Comparison of ENCODE assay signal across 11 cellular contexts in genomic region chr20:17845701-17846475, GRCh38.
DNase-seq lines count a peak whose midpoint lies in the region; ATAC-seq, FAIRE-seq and TF ChIP-seq lines count a peak whose summit lies in the region.
"Had no signal": no experiment of that assay in that cellular context is flagged by ENCODE, and none has a peak within 500 bp of the region (broad histone marks: within the 10 kb centered on the region; RNA-seq: fewer than 3 reads in every experiment).

No MANE protein-coding gene starts in this region.

- peak; percentile 65 for FAIRE-seq in GM18507 (lab: Jason Lieb, UNC)
- FAIRE-seq: keratinocyte had no signal

- H3K4me1 Mint-ChIP-seq in neural progenitor cell: no peaks in the 10 kb centered on the region

- H3K36me3 ChIP-seq in neural progenitor cell: no peaks in the 10 kb centered on the region
- H3K36me3 ChIP-seq: uterus had no signal

- no peak overlapping the region for H3K9ac ChIP-seq in neural progenitor cell

- no peaks in the 10 kb centered on the region for H3K4me1 ChIP-seq in neural progenitor cell

- peak overlapping the region; percentile 6 for H3K27ac Mint-ChIP-seq in neural progenitor cell

- H3K4me3 Mint-ChIP-seq in neural progenitor cell: no peak overlapping the region

- H3K4me2 ChIP-seq in neural progenitor cell: no peak overlapping the region

- no peak overlapping the region for H3K4me3 ChIP-seq in cardiac fibroblast (replicated peaks in 1 of 2; ENCODE audit: low read depth in 2 of 2, low read length in 2 of 2)
- no peak overlapping the region for H3K4me3 ChIP-seq in neural progenitor cell
- H3K4me3 ChIP-seq: SK-N-MC, uterus had no signal

- H3K9me3 ChIP-seq in neural progenitor cell (ENCODE audit: low read depth): no peaks in the 10 kb centered on the region
- H3K9me3 ChIP-seq: uterus had no signal

- no peaks in the 10 kb centered on the region for H4K20me1 ChIP-seq in neural progenitor cell (ENCODE audit: low read depth)

- ATAC-seq in HG03432 (IDR thresholded peaks at IDR 0.05; ENCODE audit: unreplicated experiment) (peak; percentile 49), HG02840 (IDR thresholded peaks at IDR 0.05; ENCODE audit: low FRiP score, unreplicated experiment) (no peak)

- H3K27me3 ChIP-seq in neural progenitor cell: no peaks in the 10 kb centered on the region
- H3K27me3 ChIP-seq: uterus had no signal

- H2AFZ ChIP-seq in neural progenitor cell (replicated peaks): no peak overlapping the region

- H3K79me2 ChIP-seq in neural progenitor cell (ENCODE audit: low read depth): no peaks in the 10 kb centered on the region

- DNase-seq in GM18507 (ENCODE audit: extremely low spot score, insufficient read length, low read depth): no peak
- peak; percentile 53 to 61 for DNase-seq in cardiac fibroblast (ENCODE audit: low read depth in 2 of 2)
- DNase-seq in neural progenitor cell (ENCODE audit: low spot score): no peak
- no peak for DNase-seq in NCI-H748 treated with DMSO at 0.1 percent for 48 hours (lab: John Stamatoyannopoulos, UW)
- no peak for DNase-seq in activated CD4-positive, CD25-positive, alpha-beta regulatory T cell (lab: John Stamatoyannopoulos, UW)
- DNase-seq: posterior cingulate gyrus, uterus had no signal

- no peaks in the 10 kb centered on the region for H3K36me3 Mint-ChIP-seq in neural progenitor cell

- H3F3A ChIP-seq in neural progenitor cell (ENCODE audit: low read depth): no peaks in the 10 kb centered on the region

- H3K27me3 Mint-ChIP-seq in neural progenitor cell (ENCODE audit: insufficient read depth, low read depth): peaks cover 17% of the 10 kb centered on the region

- no peak overlapping the region for H3K27ac ChIP-seq in neural progenitor cell
- H3K27ac ChIP-seq: SK-N-MC, uterus had no signal

- no peaks in the 10 kb centered on the region for H3K9me3 Mint-ChIP-seq in neural progenitor cell

- TF ChIP-seq CTCF in cardiac fibroblast (IDR thresholded peaks at IDR 0.05; ENCODE audit: low read depth, low read length) (no peak), neural progenitor cell (IDR thresholded peaks at IDR 0.05) (no peak)

Comparison
In these comparisons a context has a peak if more than half of its experiments do, and no peak if none do; other contexts are left out.
1. DNase-seq: peak in cardiac fibroblast (2 of 2); none in GM18507 (single experiment), neural progenitor cell (single experiment), NCI-H748 treated with DMSO at 0.1 percent for 48 hours (single experiment) and activated CD4-positive, CD25-positive, alpha-beta regulatory T cell (0 of 4).